Comparison of ENCODE assay signal across 27 cellular contexts in the genomic region with DNA sequence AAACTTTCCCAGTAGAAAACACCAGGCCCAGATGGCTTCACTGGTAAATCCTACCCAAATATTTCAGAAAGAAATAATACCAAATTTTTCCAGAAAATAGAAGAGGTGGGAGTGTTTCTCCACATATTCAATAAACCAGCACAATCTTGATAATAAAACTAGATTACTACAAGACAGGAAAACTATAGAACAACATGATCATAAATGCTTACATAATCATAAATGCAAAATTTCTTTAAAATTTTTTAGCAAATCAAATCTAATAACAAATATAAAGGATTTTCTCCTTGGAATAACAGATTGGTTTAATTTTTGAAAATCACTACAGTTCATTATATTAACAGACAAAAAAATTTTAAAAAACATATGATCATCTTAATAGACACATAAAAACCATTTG.
"Had no signal": no experiment of that assay in that cellular context is flagged by ENCODE, and none has a peak within 500 bp of the region (broad histone marks: within the 10 kb centered on the region; RNA-seq: fewer than 3 reads in every experiment).

No MANE protein-coding gene starts in this region.

- FAIRE-seq: endometrium had no signal

- H3K36me3 Mint-ChIP-seq: naive B cell had no signal

- H3K27me3 Mint-ChIP-seq: effector memory CD8-positive, alpha-beta T cell; naive B cell had no signal

- H3K27ac ChIP-seq: colonic mucosa, epithelial cell of prostate, esophagus squamous epithelium, gastroesophageal sphincter, heart left ventricle, hepatocyte, left lung, lower lobe of right lung had no signal

- H3K4me3 Mint-ChIP-seq: dendritic cell treated with granulocyte-macrophage colony-stimulating factor and Interleukin-4, amounts not matched to agents 40 ng/mL and 50 ng/mL, for 4 days; effector memory CD8-positive, alpha-beta T cell; endodermal cell; immature natural killer cell; mesothelial cell of epicardium; naive B cell had no signal

- H3K79me2 ChIP-seq: hepatocyte had no signal

- H3K9me3 Mint-ChIP-seq: dendritic cell treated with granulocyte-macrophage colony-stimulating factor and Interleukin-4, amounts not matched to agents 40 ng/mL and 50 ng/mL, for 4 days; effector memory CD8-positive, alpha-beta T cell had no signal

- H3K9me3 ChIP-seq: colonic mucosa, esophagus squamous epithelium, lower lobe of right lung, mucosa of descending colon had no signal

- DNase-seq: colonic mucosa; cortex of kidney; effector CD8-positive, alpha-beta T cell; effector memory CD8-positive, alpha-beta T cell; endodermal cell; erythroblast; esophagus squamous epithelium; foreskin fibroblast; foreskin melanocyte; heart left ventricle; hypothalamus; immature natural killer cell; islet precursor cell; left cardiac atrium; left lung; left ventricle myocardium superior; lower lobe of right lung; mesenchymal stem cell; mucosa of descending colon; naive B cell had no signal

- H3K27ac Mint-ChIP-seq: dendritic cell treated with granulocyte-macrophage colony-stimulating factor and Interleukin-4, amounts not matched to agents 40 ng/mL and 50 ng/mL, for 4 days; effector memory CD8-positive, alpha-beta T cell; endodermal cell; immature natural killer cell; mesothelial cell of epicardium; naive B cell had no signal

- H3K4me3 ChIP-seq: colonic mucosa, esophagus squamous epithelium, gastroesophageal sphincter, heart left ventricle, hepatocyte, left lung, lower lobe of right lung, mucosa of descending colon had no signal

- H3K27me3 ChIP-seq: colonic mucosa, esophagus squamous epithelium, gastroesophageal sphincter, hepatocyte, left lung had no signal

- H3K4me1 ChIP-seq: colonic mucosa, esophagus squamous epithelium, gastroesophageal sphincter, heart left ventricle, left lung, lower lobe of right lung had no signal

- H3K4me2 ChIP-seq: hepatocyte had no signal

- ATAC-seq: effector memory CD8-positive, alpha-beta T cell; esophagus mucosa; gastroesophageal sphincter; heart left ventricle; left cardiac atrium; left lung; left ventricle myocardium superior; lower lobe of right lung; mucosa of descending colon had no signal

- H3K36me3 ChIP-seq: colonic mucosa, esophagus squamous epithelium, gastroesophageal sphincter, heart left ventricle, left lung, lower lobe of right lung had no signal

- H2AFZ ChIP-seq: hepatocyte had no signal

- H3K4me1 Mint-ChIP-seq: immature natural killer cell, naive B cell had no signal
